ENCODE assay signal across 8 cellular contexts in the genomic region with DNA sequence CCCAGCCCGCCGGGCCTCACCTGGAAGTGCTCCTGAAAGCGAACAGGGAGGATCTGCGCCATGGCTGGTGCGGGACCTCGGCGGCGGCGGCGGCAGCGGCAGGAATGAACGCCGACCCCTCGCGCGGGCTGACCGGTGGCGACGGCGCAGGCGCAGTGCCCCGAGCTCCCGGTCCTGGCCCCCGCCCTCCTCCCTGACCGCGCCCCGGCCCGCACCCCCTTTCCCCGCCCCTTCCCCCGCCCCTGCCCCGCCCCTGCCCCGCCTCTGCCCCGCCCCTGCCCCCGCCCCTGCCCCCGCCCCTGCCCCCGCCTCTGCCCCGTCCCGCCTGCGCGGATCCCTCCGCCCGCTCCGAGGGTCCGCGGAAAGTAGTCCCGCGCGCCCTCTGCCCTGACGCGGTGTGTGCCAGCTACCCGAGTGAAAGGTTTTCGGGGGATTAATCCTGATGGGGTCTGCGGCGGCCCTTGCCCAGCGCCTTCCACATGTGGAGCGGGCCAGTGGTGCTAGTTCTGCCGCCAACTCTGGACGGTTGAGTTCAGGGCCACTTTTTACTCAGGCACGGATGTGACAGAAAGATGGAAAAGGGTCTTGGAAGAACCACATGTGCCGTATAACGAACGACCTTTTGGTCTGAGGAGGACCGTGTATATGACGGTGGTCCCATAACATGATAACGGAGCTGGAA. TPM values are rescaled to one million over a fixed set of nuclear protein-coding genes. Genes with fewer than 3 reads are reported as not detected.
DNase-seq lines count a peak whose midpoint lies in the region; ATAC-seq and TF ChIP-seq lines count a peak whose summit lies in the region.

A gene (minus strand): TSS at position 140 of the 682 bp plus-strand sequence. CDS start 78 bp downstream, at position 62.

- no peaks in the 10 kb centered on the region for H4K20me1 ChIP-seq in DND-41 (ENCODE audit: insufficient read depth, low read length)

- DNase-seq in DND-41 = peak; percentile 81
- no peak for DNase-seq in HFF-Myc (ENCODE audit: extremely low read depth, low read depth)
- peak; percentile 66 for DNase-seq in NCI-H2196 treated with DMSO at 0.1 percent for 48 hours (lab: John Stamatoyannopoulos, UW; ENCODE audit: unreplicated experiment)
- DNase-seq in activated CD4-positive, alpha-beta T cell treated with anti-CD3 and anti-CD28 coated beads, Interleukin-2, amount 50 U/mL, for 48 hours = peak; percentile 60 to 72
- DNase-seq in lower leg skin (ENCODE audit: low spot score in 2 of 2) = peak; percentile 57 to 95
- peak; percentile 69 for DNase-seq in stimulated activated CD4-positive, alpha-beta T cell treated with anti-CD3 and anti-CD28 coated beads, Interleukin-4, amount 100 ng/mL, for 1 hour

- H3K9me3 ChIP-seq in DND-41 (ENCODE audit: insufficient read depth, low read length, severe bottlenecking) (no peaks in the 10 kb centered on the region), duodenal mucosa (ENCODE audit: control insufficient read depth in 1 of 2, low read length in 2 of 2) (no peaks in the 10 kb centered on the region)

- H3K36me3 ChIP-seq in DND-41 (ENCODE audit: insufficient read depth, low read length) (no peaks in the 10 kb centered on the region), duodenal mucosa (ENCODE audit: control insufficient read depth in 1 of 2, insufficient read depth in 2 of 2, low read length in 2 of 2) (no peaks in the 10 kb centered on the region)

- H2AFZ ChIP-seq in DND-41 (ENCODE audit: low read depth, low read length) = peak within 1 kb of the TSS; percentile 93

- TF ChIP-seq CTCF in DND-41 (IDR thresholded peaks at IDR 0.05; ENCODE audit: borderline replicate concordance, extremely low read depth, low read length, poor library complexity, severe bottlenecking) (no peak), HFF-Myc (IDR thresholded peaks at IDR 0.05; ENCODE audit: low read depth, low read length, missing control alignments) (no peak), lower leg skin (IDR thresholded peaks at IDR 0.05) (no peak)

- 0 to 1% methylated on average over 18 to 41 of the region's 65 CpGs for WGBS in lower leg skin, 2 donors

- H3K4me3 ChIP-seq in DND-41 (ENCODE audit: low read depth in 1 of 2, low read length in 2 of 2) (peak within 1 kb of the TSS; percentile 58 to 72), HFF-Myc (replicated peaks; ENCODE audit: low read depth, low read length) (peak within 1 kb of the TSS; percentile 61), duodenal mucosa (ENCODE audit: low read depth in 1 of 2, low read length in 2 of 2) (peak within 1 kb of the TSS; percentile 92 to 93), lower leg skin (ENCODE audit: low read depth, poor library complexity, severe bottlenecking) (peak within 1 kb of the TSS; percentile 77)

- H3K27me3 ChIP-seq in DND-41 (ENCODE audit: insufficient read depth, low read length, poor library complexity) = no peaks in the 10 kb centered on the region
- H3K27me3 ChIP-seq in duodenal mucosa (ENCODE audit: control insufficient read depth in 1 of 2, insufficient read depth in 2 of 2, low read length in 2 of 2) = peaks cover 18 to 29% of the 10 kb centered on the region in 2 donors

- ATAC-seq in DND-41 (ENCODE audit: insufficient read depth, low read depth) (peak; percentile 72), HG02870 (IDR thresholded peaks at IDR 0.05; ENCODE audit: unreplicated experiment) (no peak)

- intact Hi-C loops in lower leg skin (cut with DNase I; ENCODE audit: low total_unique reads) = no loop called here

- H3K9ac ChIP-seq in DND-41 (ENCODE audit: low read depth, low read length) = peak within 1 kb of the TSS; percentile 60
- H3K9ac ChIP-seq in duodenal mucosa (ENCODE audit: low read depth in 1 of 2, low read length in 2 of 2) = peak within 1 kb of the TSS; percentile 72 to 81

- peak within 1 kb of the TSS; percentile 70 for H3K27ac ChIP-seq in DND-41 (ENCODE audit: low read length)
- H3K27ac ChIP-seq in duodenal mucosa (ENCODE audit: low read depth, low read length) = no peak within 1 kb of the TSS

- no peak for TF ChIP-seq POLR2A in lower leg skin (IDR thresholded peaks at IDR 0.05)

- H3K4me2 ChIP-seq in DND-41 (ENCODE audit: insufficient read depth, low read length) = peak within 1 kb of the TSS; percentile 93

- H3K79me2 ChIP-seq in DND-41 (ENCODE audit: insufficient read depth, low read length) = no peaks in the 10 kb centered on the region

- H3K4me1 ChIP-seq in DND-41 (ENCODE audit: insufficient read depth, low read length) (peaks cover 23% of the 10 kb centered on the region), duodenal mucosa (ENCODE audit: control insufficient read depth in 1 of 2, insufficient read depth in 2 of 2, low read length in 2 of 2) (peaks cover 13 to 19% of the 10 kb centered on the region in 2 donors)

RNA-seq across cellular contexts. Expression of the gene that starts here (rescaled TPM):
- 1 to 10 TPM; 4.0 to 9.6 (median 7.6) TPM for total RNA-seq in lower leg skin
